Comparison of ENCODE assay signal across 8 cellular contexts in genomic region chr20:46438156-46438750, GRCh38. TPM values are rescaled to one million over a fixed set of nuclear protein-coding genes. Genes with fewer than 3 reads are reported as not detected.
DNase-seq lines count a peak whose midpoint lies in the region; ATAC-seq and TF ChIP-seq lines count a peak whose summit lies in the region.

No MANE protein-coding gene starts in this region.

- H3K9me3 Mint-ChIP-seq in activated CD4-positive, alpha-beta memory T cell treated with anti-CD3 and anti-CD28 coated beads, Interleukin-2, amount 10 ng/mL, durations not matched to agents 7 days and 5 days, result no peaks in the 10 kb centered on the region

- in situ Hi-C loops in GM13976 (cut with MboI; ENCODE audit: low sequenced_read_pairs, unreplicated experiment), result no loop called here

- no peak overlapping the region for H3K27ac ChIP-seq in adrenal gland
- H3K27ac ChIP-seq in upper lobe of left lung, result no peak overlapping the region

- H3K9me3 ChIP-seq in BE2C, result no peaks in the 10 kb centered on the region
- no peaks in the 10 kb centered on the region for H3K9me3 ChIP-seq in adrenal gland (replicated peaks in 1 of 3)
- H3K9me3 ChIP-seq in upper lobe of left lung, result no peaks in the 10 kb centered on the region

- DNase-seq in BE2C, result peak; percentile 40
- DNase-seq in GM13976 (ENCODE audit: low spot score), result peak; percentile 54
- peak; percentile 60 for DNase-seq in NCI-H345 (lab: John Stamatoyannopoulos, UW)
- peak in 5 of 7 donors; percentile 14 to 60 (median 27) for DNase-seq in adrenal gland
- DNase-seq in kidney epithelial cell (ENCODE audit: low read depth), result no peak
- no peak for DNase-seq in T1000 (lab: John Stamatoyannopoulos, UW)
- no peak for DNase-seq in upper lobe of left lung
- DNase-seq in activated CD4-positive, alpha-beta memory T cell treated with anti-CD3 and anti-CD28 coated beads, Interleukin-2, amount 10 ng/mL, durations not matched to agents 7 days and 5 days, result no peak

- peaks cover 17% of the 10 kb centered on the region for H3K27me3 Mint-ChIP-seq in activated CD4-positive, alpha-beta memory T cell treated with anti-CD3 and anti-CD28 coated beads, Interleukin-2, amount 10 ng/mL, durations not matched to agents 7 days and 5 days

- no peak overlapping the region for H3K27ac Mint-ChIP-seq in activated CD4-positive, alpha-beta memory T cell treated with anti-CD3 and anti-CD28 coated beads, Interleukin-2, amount 10 ng/mL, durations not matched to agents 7 days and 5 days

- H3K4me1 ChIP-seq in BE2C (no peaks in the 10 kb centered on the region), adrenal gland (replicated peaks in 1 of 2) (no peaks in the 10 kb centered on the region), upper lobe of left lung (no peaks in the 10 kb centered on the region)

- H3K36me3 ChIP-seq in BE2C, result no peaks in the 10 kb centered on the region
- H3K36me3 ChIP-seq in adrenal gland (replicated peaks in 1 of 2), result no peaks in the 10 kb centered on the region
- H3K36me3 ChIP-seq in kidney epithelial cell (ENCODE audit: control insufficient read depth, insufficient read depth, low read length), result no peaks in the 10 kb centered on the region
- no peaks in the 10 kb centered on the region for H3K36me3 ChIP-seq in upper lobe of left lung

- no peak for ATAC-seq in upper lobe of left lung (ENCODE audit: low FRiP score in 2 of 2)

- H3K27me3 ChIP-seq in BE2C, result peaks cover 4% of the 10 kb centered on the region
- no peaks in the 10 kb centered on the region for H3K27me3 ChIP-seq in adrenal gland
- no peaks in the 10 kb centered on the region for H3K27me3 ChIP-seq in kidney epithelial cell (ENCODE audit: control insufficient read depth, insufficient read depth, low read length)
- H3K27me3 ChIP-seq in upper lobe of left lung, result no peaks in the 10 kb centered on the region

- no peaks in the 10 kb centered on the region for H3K36me3 Mint-ChIP-seq in activated CD4-positive, alpha-beta memory T cell treated with anti-CD3 and anti-CD28 coated beads, Interleukin-2, amount 10 ng/mL, durations not matched to agents 7 days and 5 days (ENCODE audit: low read depth)

- TF ChIP-seq CTCF in BE2C (IDR thresholded peaks at IDR 0.05; ENCODE audit: low read depth, low read length), result peak; percentile 64
- peak; percentile 7 for TF ChIP-seq CTCF in GM13976 (IDR thresholded peaks at IDR 0.05; ENCODE audit: borderline replicate concordance, control extremely low read depth, extremely low read depth, insufficient read depth, missing control alignments)
- TF ChIP-seq CTCF in adrenal gland (IDR thresholded peaks at IDR 0.05), result peak in 5 of 6 experiments; percentile 16 to 48 (median 41)
- TF ChIP-seq CTCF in kidney epithelial cell (IDR thresholded peaks at IDR 0.05; ENCODE audit: insufficient read depth, low read length, poor library complexity, severe bottlenecking), result peak; percentile 3
- peak in 1 of 6 experiments; percentile 21 for TF ChIP-seq CTCF in upper lobe of left lung (IDR thresholded peaks at IDR 0.05)

- H3K4me3 Mint-ChIP-seq in activated CD4-positive, alpha-beta memory T cell treated with anti-CD3 and anti-CD28 coated beads, Interleukin-2, amount 10 ng/mL, durations not matched to agents 7 days and 5 days, result no peak overlapping the region

- 46 to 58% (median 49%) methylated on average over 4 of the region's 4 CpGs for WGBS in adrenal gland, 4 donors
- 68 to 78% methylated on average over 3 to 4 of the region's 4 CpGs for WGBS in upper lobe of left lung, 2 donors

- TF ChIP-seq POLR2A in adrenal gland (IDR thresholded peaks at IDR 0.05) (no peak), upper lobe of left lung (IDR thresholded peaks at IDR 0.05) (no peak)

- TF ChIP-seq EP300 in upper lobe of left lung (IDR thresholded peaks at IDR 0.05), result no peak

- CTCF ChIA-PET in activated CD4-positive, alpha-beta memory T cell treated with anti-CD3 and anti-CD28 coated beads, Interleukin-2, amount 10 ng/mL, durations not matched to agents 7 days and 5 days (lab: Charles Lee), result interaction anchor here (0.9 to 1.1 kb wide), 7 partner anchors 23 to 310 kb away, joined by 3 to 10 read pairs (median 4); partner anchors contain the start of gene ELMO2

- intact Hi-C loops in adrenal gland (cut with DNase I), result no loop called here

- H3K4me1 Mint-ChIP-seq in activated CD4-positive, alpha-beta memory T cell treated with anti-CD3 and anti-CD28 coated beads, Interleukin-2, amount 10 ng/mL, durations not matched to agents 7 days and 5 days, result no peaks in the 10 kb centered on the region

- H3K4me3 ChIP-seq in BE2C (ENCODE audit: low read depth, low read length) (no peak overlapping the region), adrenal gland (no peak overlapping the region), kidney epithelial cell (ENCODE audit: low read depth, low read length) (no peak overlapping the region), upper lobe of left lung (no peak overlapping the region)

- POLR2A ChIA-PET in activated CD4-positive, alpha-beta memory T cell treated with anti-CD3 and anti-CD28 coated beads, Interleukin-2, amount 10 ng/mL, durations not matched to agents 7 days and 5 days (lab: Charles Lee), result no interaction called here

RNA-seq across cellular contexts. Expression of gene ELMO2, which starts 31.8 kb away (rescaled TPM):
- 29.6 TPM for polyA plus RNA-seq in BE2C (2012; ENCODE audit: insufficient read depth, insufficient read length, low read depth)
- 10 to 100 TPM; 42.4 to 69.0 (median 52.2) TPM for total RNA-seq in adrenal gland
- polyA plus RNA-seq in adrenal gland, result 10 to 100 TPM; 36.2 to 55.1 (median 38.3) TPM
- total RNA-seq in kidney epithelial cell, result 50.2 and 57.9 TPM in 2 replicates
- 100 to 1,000 TPM in 1 of 6 donors, 10 to 100 TPM in 5; 36.4 to 103 (median 46.3) TPM for total RNA-seq in upper lobe of left lung
- 10 to 100 TPM; 85.6 to 97.6 TPM for total RNA-seq in activated CD4-positive, alpha-beta memory T cell treated with anti-CD3 and anti-CD28 coated beads, Interleukin-2, amount 10 ng/mL, durations not matched to agents 7 days and 5 days

Comparison
In these comparisons a context has a peak if more than half of its experiments do, and no peak if none do; other contexts are left out.
1. DNase-seq: peak in BE2C (single experiment), GM13976 (single experiment), NCI-H345 (single experiment) and adrenal gland (5 of 7); none in kidney epithelial cell (single experiment), T1000 (single experiment), upper lobe of left lung (0 of 2) and activated CD4-positive, alpha-beta memory T cell treated with anti-CD3 and anti-CD28 coated beads, Interleukin-2, amount 10 ng/mL, durations not matched to agents 7 days and 5 days (single experiment).